8 cellular contexts compared by ENCODE assay signal in genomic region chr5:139671096-139671841, GRCh38. TPM values are rescaled to one million over a fixed set of nuclear protein-coding genes. Genes with fewer than 3 reads are reported as not detected.
DNase-seq lines count a peak whose midpoint lies in the region; ATAC-seq and TF ChIP-seq lines count a peak whose summit lies in the region.

No MANE protein-coding gene starts in this region.

- TF ChIP-seq RAD21 in Ishikawa (IDR thresholded peaks at IDR 0.05; ENCODE audit: low read depth), result no peak

- H3K4me3 Mint-ChIP-seq in naive B cell, result peak overlapping the region; percentile 74 to 94 (median 88)
- H3K4me3 Mint-ChIP-seq in activated T-cell treated with anti-CD3 and anti-CD28 coated beads, Interleukin-2, amount 50 U/mL, for 72 hours, result no peak overlapping the region

- H3K4me1 Mint-ChIP-seq in naive B cell, result peaks cover 61 to 87% (median 84%) of the 10 kb centered on the region in 3 donors
- H3K4me1 Mint-ChIP-seq in activated T-cell treated with anti-CD3 and anti-CD28 coated beads, Interleukin-2, amount 50 U/mL, for 72 hours (ENCODE audit: low read depth), result peaks cover 33% of the 10 kb centered on the region

- TF ChIP-seq CTCF in choroid plexus epithelial cell (conservative IDR thresholded peaks at IDR 0.05; ENCODE audit: low read depth, low read length), result no peak

- H3K9me3 Mint-ChIP-seq in naive B cell, result no peaks in the 10 kb centered on the region
- no peaks in the 10 kb centered on the region for H3K9me3 Mint-ChIP-seq in activated T-cell treated with anti-CD3 and anti-CD28 coated beads, Interleukin-2, amount 50 U/mL, for 72 hours

- TF ChIP-seq EP300 in Ishikawa (IDR thresholded peaks at IDR 0.05; ENCODE audit: borderline replicate concordance), result peak; percentile 52

- ATAC-seq in naive B cell (ENCODE audit: low read depth in 2 of 2), result no peak
- ATAC-seq in activated T-cell treated with anti-CD3 and anti-CD28 coated beads, Interleukin-2, amount 50 U/mL, for 72 hours (replicated peaks in 1 of 2), result no peak

- H3K4me3 ChIP-seq in choroid plexus epithelial cell (ENCODE audit: low read depth, low read length), result peak overlapping the region; percentile 12

- H3K36me3 Mint-ChIP-seq in naive B cell, result no peaks in the 10 kb centered on the region
- no peaks in the 10 kb centered on the region for H3K36me3 Mint-ChIP-seq in activated T-cell treated with anti-CD3 and anti-CD28 coated beads, Interleukin-2, amount 50 U/mL, for 72 hours (ENCODE audit: insufficient read depth in 2 of 2)

- H3K27ac Mint-ChIP-seq in naive B cell, result peak overlapping the region; percentile 89 to 99 (median 97)
- no peak overlapping the region for H3K27ac Mint-ChIP-seq in activated T-cell treated with anti-CD3 and anti-CD28 coated beads, Interleukin-2, amount 50 U/mL, for 72 hours

- no peaks in the 10 kb centered on the region for H3K27me3 Mint-ChIP-seq in naive B cell
- H3K27me3 Mint-ChIP-seq in activated T-cell treated with anti-CD3 and anti-CD28 coated beads, Interleukin-2, amount 50 U/mL, for 72 hours (ENCODE audit: low read depth), result peaks cover 8% of the 10 kb centered on the region

- DNase-seq in AG20443 (ENCODE audit: low spot score), result peak; percentile 68
- DNase-seq in choroid plexus epithelial cell (ENCODE audit: low read depth), result no peak
- DNase-seq in naive B cell, result no peak
- no peak for DNase-seq in SIG-M5 (lab: John Stamatoyannopoulos, UW)
- no peak for DNase-seq in activated T-cell treated with anti-CD3 and anti-CD28 coated beads, Interleukin-2, amount 50 U/mL, for 72 hours
- no peak for DNase-seq in effector CD8-positive, alpha-beta T cell (lab: John Stamatoyannopoulos, UW)
- no peak for DNase-seq in NCI-H2227 (lab: John Stamatoyannopoulos, UW; ENCODE audit: unreplicated experiment)

TF ChIP-seq in Ishikawa, 13 proteins besides CTCF, POLR2A, EP300 and RAD21:
- TF ChIP-seq TAF1 (IDR thresholded peaks at IDR 0.05; ENCODE audit: low read depth), result 0 out of 2 replicates have a peak, but pooled peaks have one; percentile 33
- TF ChIP-seq MAX (IDR thresholded peaks at IDR 0.05), result 0 out of 2 replicates have a peak, but pooled peaks have one; percentile 33
- TF ChIP-seq ZBTB7A (IDR thresholded peaks at IDR 0.05; ENCODE audit: low read depth), result peak; percentile 74
- no peak for TF ChIP-seq CREB1 (IDR thresholded peaks at IDR 0.05; ENCODE audit: low read depth)
- peak; percentile 68 for TF ChIP-seq TCF12 (IDR thresholded peaks at IDR 0.05; ENCODE audit: low read depth)
- TF ChIP-seq YY1 (IDR thresholded peaks at IDR 0.05; ENCODE audit: low read depth), result no peak
- TF ChIP-seq CEBPB (IDR thresholded peaks at IDR 0.05), result no peak
- 0 out of 2 replicates have a peak, but pooled peaks have one; percentile 10 for TF ChIP-seq EGR1 (IDR thresholded peaks at IDR 0.05)
- TF ChIP-seq TEAD4 (IDR thresholded peaks at IDR 0.05), result peak; percentile 38; the same call in 1 of the 2 replicates
- TF ChIP-seq FOXM1 (IDR thresholded peaks at IDR 0.05; ENCODE audit: borderline replicate concordance, low read depth), result 0 out of 2 replicates have a peak, but pooled peaks have one; percentile 15
- no peak for TF ChIP-seq NFIC (IDR thresholded peaks at IDR 0.05)
- TF ChIP-seq REST (IDR thresholded peaks at IDR 0.05; ENCODE audit: low read depth), result no peak
- TF ChIP-seq, protein P1, sequence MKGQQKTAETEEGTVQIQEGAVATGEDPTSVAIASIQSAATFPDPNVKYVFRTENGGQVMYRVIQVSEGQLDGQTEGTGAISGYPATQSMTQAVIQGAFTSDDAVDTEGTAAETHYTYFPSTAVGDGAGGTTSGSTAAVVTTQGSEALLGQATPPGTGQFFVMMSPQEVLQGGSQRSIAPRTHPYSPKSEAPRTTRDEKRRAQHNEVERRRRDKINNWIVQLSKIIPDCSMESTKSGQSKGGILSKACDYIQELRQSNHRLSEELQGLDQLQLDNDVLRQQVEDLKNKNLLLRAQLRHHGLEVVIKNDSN (IDR thresholded peaks at IDR 0.05), result no peak

RNA-seq across cellular contexts. Expression of gene CXXC5, which starts 23.1 kb away (rescaled TPM):
- 100 to 1,000 TPM; 351 to 547 (median 399) TPM for polyA plus RNA-seq in naive B cell (ENCODE audit: low read depth in 6 of 6)
- 1 to 10 TPM; 1.2 to 1.9 TPM for total RNA-seq in activated T-cell treated with anti-CD3 and anti-CD28 coated beads, Interleukin-2, amount 50 U/mL, for 72 hours

Comparison
In these comparisons a context has a peak if more than half of its experiments do, and no peak if none do; other contexts are left out.
1. H3K4me3 Mint-ChIP-seq: peak in naive B cell (8 of 8); none in activated T-cell treated with anti-CD3 and anti-CD28 coated beads, Interleukin-2, amount 50 U/mL, for 72 hours (0 of 2).